ENCODE assay signal across 14 cellular contexts in the genomic region with DNA sequence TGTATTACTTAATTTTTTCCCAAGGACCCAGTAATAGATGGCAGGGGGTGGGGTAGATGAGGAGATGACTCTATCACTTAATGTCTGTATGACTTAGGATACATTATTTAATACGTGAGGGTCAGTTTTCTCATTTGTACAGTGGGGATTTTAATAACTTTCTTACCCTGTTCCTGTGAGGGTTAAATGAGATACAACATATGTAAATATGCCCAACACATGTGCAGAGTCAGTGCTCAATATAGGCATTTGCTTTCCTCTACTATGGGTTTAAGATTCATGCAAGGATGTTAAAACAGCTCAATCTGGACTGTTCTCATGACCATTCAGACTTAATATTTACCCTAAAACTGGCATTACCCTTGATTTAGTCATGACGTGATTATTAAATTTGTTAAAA. TPM values are rescaled to one million over a fixed set of nuclear protein-coding genes. Genes with fewer than 3 reads are reported as not detected.
DNase-seq lines count a peak whose midpoint lies in the region; ATAC-seq and TF ChIP-seq lines count a peak whose summit lies in the region.
"Had no signal": no experiment of that assay in that cellular context is flagged by ENCODE, and none has a peak within 500 bp of the region (broad histone marks: within the 10 kb centered on the region; RNA-seq: fewer than 3 reads in every experiment).

No MANE protein-coding gene starts in this region.

- H3K9ac ChIP-seq in mammary epithelial cell (ENCODE audit: insufficient read depth, low read length): no peak overlapping the region
- H3K9ac ChIP-seq: GM23248 had no signal

- H3K4me3 ChIP-seq in Panc1 (ENCODE audit: low read depth in 2 of 2, low read length in 2 of 2) (no peak overlapping the region), mammary epithelial cell (replicated peaks in 1 of 3; ENCODE audit: insufficient read depth in 1 of 3, low read depth in 2 of 3, low read length in 3 of 3) (no peak overlapping the region), esophagus muscularis mucosa (no peak overlapping the region)
- H3K4me3 ChIP-seq: GM23248 had no signal

- CTCF ChIA-PET in Panc1 (lab: Charles Lee): interaction anchor here (1.2 to 1.5 kb wide), 2 partner anchors 52 to 134 kb away, joined by 3 to 4 read pairs; no protein-coding TSS in a partner anchor
- CTCF ChIA-PET in mammary epithelial cell (lab: Charles Lee; ENCODE audit: low non-redundant PET): interaction anchor here (0.9 kb wide), 1 partner anchor 11 kb away, joined by 6 read pairs; no protein-coding TSS in a partner anchor

- TF ChIP-seq POLR2A in esophagus muscularis mucosa (IDR thresholded peaks at IDR 0.05; ENCODE audit: low read depth): no peak

- peaks cover 45% of the 10 kb centered on the region for H3K79me2 ChIP-seq in mammary epithelial cell (ENCODE audit: insufficient read depth, low read length)

- DNase-seq in Panc1 (ENCODE audit: low read depth, low spot score): no peak
- DNase-seq in mammary epithelial cell: no peak
- DNase-seq in esophagus muscularis mucosa (ENCODE audit: extremely low spot score): no peak
- DNase-seq in activated effector memory CD4-positive, alpha-beta T cell treated with Interleukin-2 at 50 U/mL for 16 hours: no peak
- no peak for DNase-seq in NCI-H1436 treated with DMSO at 0.1 percent for 48 hours (lab: John Stamatoyannopoulos, UW)
- DNase-seq: NCI-H1048, NCI-H2107, Right ventricle myocardium superior had no signal

- POLR2A ChIA-PET in Panc1 (lab: Charles Lee): no interaction called here

- H3K9me3 ChIP-seq in Panc1 (ENCODE audit: control insufficient read depth, insufficient read depth, low read depth, low read length): no peaks in the 10 kb centered on the region
- H3K9me3 ChIP-seq in mammary epithelial cell (replicated peaks; ENCODE audit: insufficient read depth, low read length): no peaks in the 10 kb centered on the region
- H3K9me3 ChIP-seq in esophagus muscularis mucosa: no peaks in the 10 kb centered on the region

- TF ChIP-seq CTCF in Panc1 (IDR thresholded peaks at IDR 0.05): no peak
- TF ChIP-seq CTCF in mammary epithelial cell (conservative IDR thresholded peaks at IDR 0.05 in 1 of 2, IDR thresholded peaks at IDR 0.05 in 1 of 2; ENCODE audit: extremely low read depth in 1 of 2, insufficient read depth in 1 of 2, low read depth in 1 of 2, low read length in 2 of 2): no peak
- no peak for TF ChIP-seq CTCF in esophagus muscularis mucosa (IDR thresholded peaks at IDR 0.05)

- H3K4me2 ChIP-seq in mammary epithelial cell (ENCODE audit: insufficient read depth, low read depth, low read length): no peak overlapping the region

- no peak for TF ChIP-seq EP300 in esophagus muscularis mucosa (IDR thresholded peaks at IDR 0.05)

- intact Hi-C loops in Panc1 (cut with micrococcal nuclease; ENCODE audit: unreplicated experiment): no loop called here
- intact Hi-C loops in mammary epithelial cell (cut with micrococcal nuclease): loop anchor here (1.0 kb wide), 1 partner anchor 135 kb away; no protein-coding TSS in a partner anchor
- intact Hi-C loops in esophagus muscularis mucosa (cut with DNase I): no loop called here

- no peak overlapping the region for H2AFZ ChIP-seq in mammary epithelial cell (ENCODE audit: low read depth, low read length)
- H2AFZ ChIP-seq: GM23248 had no signal

- in situ Hi-C loops in Panc1 (cut with HindIII; ENCODE audit: low pct_unique_long_range_greater_than_20kb, low sequenced_read_pairs): no loop called here
- in situ Hi-C loops in mammary epithelial cell (cut with MboI; ENCODE audit: low sequenced_read_pairs in 2 of 2): loop anchor here in 1 of 2 donors (10.0 kb wide), 1 partner anchor 130 kb away; no protein-coding TSS in a partner anchor

- no peaks in the 10 kb centered on the region; the same call in 1 of the 2 replicates for H3K4me1 ChIP-seq in Panc1 (ENCODE audit: control insufficient read depth, insufficient read depth, low read length)
- H3K4me1 ChIP-seq in mammary epithelial cell (ENCODE audit: insufficient read depth, low read length): peaks cover 9% of the 10 kb centered on the region
- H3K4me1 ChIP-seq in esophagus muscularis mucosa: peaks cover 0 to 3% (median 0%) of the 10 kb centered on the region in 4 donors

- peak; percentile 34 for ATAC-seq in GM18517 (IDR thresholded peaks at IDR 0.05; ENCODE audit: unreplicated experiment)
- peak; percentile 13 for ATAC-seq in GM19455 (IDR thresholded peaks at IDR 0.05; ENCODE audit: unreplicated experiment)
- peak; percentile 9 for ATAC-seq in HG02798 (IDR thresholded peaks at IDR 0.05; ENCODE audit: poor library complexity, unreplicated experiment)
- ATAC-seq in Panc1: peak; percentile 53; the same call in 1 of the 2 replicates

- H3K36me3 ChIP-seq in Panc1 (ENCODE audit: control insufficient read depth, insufficient read depth, low read length) (no peaks in the 10 kb centered on the region), mammary epithelial cell (ENCODE audit: insufficient read depth, low read length) (no peaks in the 10 kb centered on the region), esophagus muscularis mucosa (no peaks in the 10 kb centered on the region)

- whole genome bisulfite sequencing in mammary epithelial cell (ENCODE audit: low coverage, missing lambda C conversion rate): 50% methylated on average over 2 of the region's 2 CpGs
- WGBS in esophagus muscularis mucosa: 68% methylated on average over 2 of the region's 2 CpGs

- H3K27me3 ChIP-seq in Panc1 (ENCODE audit: control insufficient read depth, insufficient read depth, low read length) (no peaks in the 10 kb centered on the region), mammary epithelial cell (ENCODE audit: insufficient read depth, low read length) (no peaks in the 10 kb centered on the region), esophagus muscularis mucosa (no peaks in the 10 kb centered on the region)

- BruUV-seq in Panc1 (replicated peaks; lab: Mats Ljungman, UMichigan) (no TSS peak), mammary epithelial cell (replicated peaks; lab: Mats Ljungman, UMichigan) (no TSS peak)

- no peaks in the 10 kb centered on the region for H4K20me1 ChIP-seq in mammary epithelial cell (ENCODE audit: insufficient read depth, low read length)

- H3K27ac ChIP-seq in Panc1 (ENCODE audit: low read length) (no peak overlapping the region), mammary epithelial cell (ENCODE audit: insufficient read depth, low read depth, low read length) (no peak overlapping the region), esophagus muscularis mucosa (replicated peaks in 1 of 4) (no peak overlapping the region)
- H3K27ac ChIP-seq: C4-2B, GM23248, HL-60 had no signal

- dilution Hi-C loops in mammary epithelial cell (cut with HindIII; ENCODE audit: low sequenced_read_pairs): no loop called here

RNA-seq across cellular contexts. Expression of a gene that starts 31.2 kb away (rescaled TPM):
- total RNA-seq in Panc1 (2021; ENCODE audit: unreplicated experiment): 19.6 TPM
- 14.3 TPM for polyA plus RNA-seq in Panc1 (2012; ENCODE audit: insufficient read length)
- 10 to 100 TPM; 17.4 to 19.7 TPM for total RNA-seq in mammary epithelial cell
- 15.7 TPM for polyA plus RNA-seq in mammary epithelial cell
- polyA minus RNA-seq in mammary epithelial cell: 36.2 TPM
- total RNA-seq in esophagus muscularis mucosa: 10 to 100 TPM; 16.9 to 22.0 (median 18.2) TPM
